Comparison of ENCODE assay signal across 10 cellular contexts in the genomic region with DNA sequence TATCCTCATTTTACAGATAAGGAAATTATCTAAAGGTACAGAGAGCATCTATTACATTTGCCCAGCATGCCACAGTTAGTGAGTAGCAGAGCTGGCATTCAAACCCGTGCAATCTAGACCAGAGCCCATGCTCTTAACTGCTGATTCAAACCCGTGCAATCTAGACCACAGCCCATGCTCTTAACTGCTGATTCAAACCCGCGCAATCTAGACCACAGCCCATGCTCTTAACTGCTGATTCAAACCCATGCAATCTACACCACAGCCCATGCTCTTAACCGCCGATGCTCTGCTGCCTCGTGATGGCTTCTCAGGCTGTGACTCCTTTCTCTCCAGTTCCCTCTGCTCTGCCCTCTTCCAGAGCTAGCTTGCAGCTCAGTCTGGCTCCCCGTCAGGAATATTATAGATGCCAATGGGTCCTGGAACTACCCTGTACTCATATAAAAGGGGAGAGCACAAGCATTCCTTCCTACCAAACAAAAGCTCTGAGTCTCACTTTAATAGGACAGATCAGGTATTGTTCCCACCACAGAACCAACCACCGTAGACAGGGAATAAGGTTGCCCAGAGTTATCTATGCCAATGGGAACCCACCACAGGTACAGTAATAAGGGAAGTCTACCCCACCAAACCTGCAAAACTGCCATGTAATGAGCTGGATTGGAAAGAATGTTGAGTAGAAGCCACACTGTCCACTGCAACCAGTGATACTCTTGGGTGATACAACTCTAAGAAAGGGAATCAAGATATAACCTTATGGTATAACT.
A peak's percentile ranks its signal among the peaks of the same experiment; 100 is the strongest.
DNase-seq lines count a peak whose midpoint lies in the region; ATAC-seq and TF ChIP-seq lines count a peak whose summit lies in the region.
"Had no signal": no experiment of that assay in that cellular context is flagged by ENCODE, and none has a peak within 500 bp of the region (broad histone marks: within the 10 kb centered on the region; RNA-seq: fewer than 3 reads in every experiment).

No MANE protein-coding gene starts in this region.

- peaks cover 22% of the 10 kb centered on the region for H3K4me1 Mint-ChIP-seq in activated CD8-positive, alpha-beta memory T cell treated with anti-CD3 and anti-CD28 coated beads, Interleukin-2, amount 10 ng/mL, durations not matched to agents 7 days and 5 days

- H3K27ac Mint-ChIP-seq in activated CD8-positive, alpha-beta memory T cell treated with anti-CD3 and anti-CD28 coated beads, Interleukin-2, amount 10 ng/mL, durations not matched to agents 7 days and 5 days = peak overlapping the region; percentile 81
- H3K27ac Mint-ChIP-seq: memory B cell had no signal

- no peak overlapping the region for H3K4me3 ChIP-seq in epithelial cell of esophagus (ENCODE audit: low read length)
- H3K4me3 ChIP-seq: thoracic aorta had no signal

- no peak overlapping the region for H3K4me3 Mint-ChIP-seq in activated CD8-positive, alpha-beta memory T cell treated with anti-CD3 and anti-CD28 coated beads, Interleukin-2, amount 10 ng/mL, durations not matched to agents 7 days and 5 days
- H3K4me3 Mint-ChIP-seq: memory B cell had no signal

- peak; percentile 93 for ATAC-seq in activated CD8-positive, alpha-beta memory T cell treated with anti-CD3 and anti-CD28 coated beads, Interleukin-2, amount 10 ng/mL, durations not matched to agents 7 days and 5 days
- no peak for ATAC-seq in HG03196 (IDR thresholded peaks at IDR 0.05; ENCODE audit: unreplicated experiment)
- ATAC-seq in HG03460 (IDR thresholded peaks at IDR 0.05; ENCODE audit: unreplicated experiment) = no peak

- H3K27me3 Mint-ChIP-seq in activated CD8-positive, alpha-beta memory T cell treated with anti-CD3 and anti-CD28 coated beads, Interleukin-2, amount 10 ng/mL, durations not matched to agents 7 days and 5 days = no peaks in the 10 kb centered on the region
- H3K27me3 Mint-ChIP-seq: memory B cell had no signal

- DNase-seq in activated CD8-positive, alpha-beta memory T cell treated with anti-CD3 and anti-CD28 coated beads, Interleukin-2, amount 10 ng/mL, durations not matched to agents 7 days and 5 days = peak; percentile 87
- DNase-seq in activated CD8-positive, alpha-beta memory T cell treated with anti-CD3 and anti-CD28 coated beads, Interleukin-2, amount 50 U/mL, for 4 hours = no peak
- DNase-seq in OCI-M1 (lab: John Stamatoyannopoulos, UW) (peak; percentile 98), epithelial cell of esophagus (ENCODE audit: low read depth) (peak; percentile 56), NCI-H146 treated with DMSO at 0.1 percent for 48 hours (lab: John Stamatoyannopoulos, UW; ENCODE audit: unreplicated experiment) (no peak)
- peak; percentile 8 to 21 (median 9) for DNase-seq in stimulated activated CD4-positive, alpha-beta T cell treated with anti-CD3 and anti-CD28 coated beads, TNF-alpha, amount 100 ng/mL, for 48 hours (ENCODE audit: low read depth in 3 of 3)

- H3K36me3 Mint-ChIP-seq in activated CD8-positive, alpha-beta memory T cell treated with anti-CD3 and anti-CD28 coated beads, Interleukin-2, amount 10 ng/mL, durations not matched to agents 7 days and 5 days = peaks cover 22% of the 10 kb centered on the region

- CTCF ChIA-PET in activated CD8-positive, alpha-beta memory T cell treated with anti-CD3 and anti-CD28 coated beads, Interleukin-2, amount 10 ng/mL, durations not matched to agents 7 days and 5 days (lab: Charles Lee) = no interaction called here

- H3K9me3 Mint-ChIP-seq in activated CD8-positive, alpha-beta memory T cell treated with anti-CD3 and anti-CD28 coated beads, Interleukin-2, amount 10 ng/mL, durations not matched to agents 7 days and 5 days (ENCODE audit: low read depth) = peaks cover 3% of the 10 kb centered on the region

- TF ChIP-seq CTCF in epithelial cell of esophagus (IDR thresholded peaks at IDR 0.05; ENCODE audit: insufficient read depth, low read depth, low read length, missing control alignments) = no peak

Comparison
In these comparisons a context has a peak if more than half of its experiments do, and no peak if none do; other contexts are left out.
1. DNase-seq: peak in activated CD8-positive, alpha-beta memory T cell treated with anti-CD3 and anti-CD28 coated beads, Interleukin-2, amount 10 ng/mL, durations not matched to agents 7 days and 5 days (single experiment), OCI-M1 (single experiment), epithelial cell of esophagus (single experiment) and stimulated activated CD4-positive, alpha-beta T cell treated with anti-CD3 and anti-CD28 coated beads, TNF-alpha, amount 100 ng/mL, for 48 hours (3 of 3); none in activated CD8-positive, alpha-beta memory T cell treated with anti-CD3 and anti-CD28 coated beads, Interleukin-2, amount 50 U/mL, for 4 hours (single experiment) and NCI-H146 treated with DMSO at 0.1 percent for 48 hours (single experiment).